Comparison of ENCODE assay signal across 25 cellular contexts in genomic region chr14:96442355-96442754, GRCh38. TPM values are rescaled to one million over a fixed set of nuclear protein-coding genes. Genes with fewer than 3 reads are reported as not detected.
"Had no signal": no experiment of that assay in that cellular context is flagged by ENCODE, and none has a peak within 500 bp of the region (broad histone marks: within the 10 kb centered on the region; RNA-seq: fewer than 3 reads in every experiment).

No MANE protein-coding gene starts in this region.

- H3K27me3 ChIP-seq: breast epithelium, colonic mucosa, hepatocyte, pancreas, upper lobe of left lung, vagina had no signal

- H3K9me3 Mint-ChIP-seq: activated T-helper 2 cell treated with anti-CD3 and anti-CD28 coated beads, Interferon-gamma antibody, Interleukin-2, Interleukin-4, amounts not matched to agents 10 μg/mL and 5 μg/mL and 100 μg/mL, durations not matched to agents 14 hours and 24 hours and 36 hours; effector memory CD8-positive, alpha-beta T cell had no signal

- H3K9me3 ChIP-seq: breast epithelium, colonic mucosa, gastroesophageal sphincter, pancreas, psoas muscle, upper lobe of left lung, vagina had no signal

- H3K4me3 Mint-ChIP-seq: activated CD4-positive, alpha-beta T cell treated with anti-CD3 and anti-CD28 coated beads for 36 hours; activated CD8-positive, alpha-beta memory T cell treated with anti-CD3 and anti-CD28 coated beads, Interleukin-2, amount 10 ng/mL, durations not matched to agents 7 days and 5 days; activated CD8-positive, alpha-beta T cell treated with anti-CD3 and anti-CD28 coated beads, Interleukin-2, amount 10 ng/mL, durations not matched to agents 7 days and 5 days; activated naive CD8-positive, alpha-beta T cell; effector memory CD8-positive, alpha-beta T cell had no signal

- H3K36me3 ChIP-seq: breast epithelium, colonic mucosa, gastroesophageal sphincter, pancreas, upper lobe of left lung, vagina had no signal

- FAIRE-seq: pancreas had no signal

- H2AFZ ChIP-seq: hepatocyte had no signal

- H3K36me3 Mint-ChIP-seq: activated CD8-positive, alpha-beta memory T cell treated with anti-CD3 and anti-CD28 coated beads, Interleukin-2, amount 10 ng/mL, durations not matched to agents 7 days and 5 days; activated naive CD8-positive, alpha-beta T cell had no signal

- DNase-seq: activated CD4-positive, alpha-beta T cell treated with anti-CD3 and anti-CD28 coated beads for 36 hours; activated CD4-positive, CD25-positive, alpha-beta regulatory T cell; activated CD8-positive, alpha-beta memory T cell treated with anti-CD3 and anti-CD28 coated beads, Interleukin-2, amount 10 ng/mL, durations not matched to agents 7 days and 5 days; activated CD8-positive, alpha-beta T cell treated with anti-CD3 and anti-CD28 coated beads, Interleukin-2, amount 10 ng/mL, durations not matched to agents 7 days and 5 days; activated naive CD4-positive, alpha-beta T cell; activated T-cell treated with anti-CD3 and anti-CD28 coated beads, Interleukin-2, amount 50 U/mL, for 48 hours; anterior cingulate cortex; colonic mucosa; effector memory CD8-positive, alpha-beta T cell; islet precursor cell; left ventricle myocardium superior; pancreas; psoas muscle; stimulated activated CD4-positive, alpha-beta T cell treated with anti-CD3 and anti-CD28 coated beads, Interleukin-12 subunit alpha, Interleukin-12 subunit beta, amount 100 ng/mL, for 4 hours; stimulated activated CD4-positive, alpha-beta T cell treated with anti-CD3 and anti-CD28 coated beads, Interleukin-4, amount 100 ng/mL, for 1 hour; stimulated activated naive CD8-positive, alpha-beta T cell treated with anti-CD3 and anti-CD28 coated beads, Interleukin-15, Interleukin-2, amounts not matched to agents 100 U/mL and 50 U/mL, for 24 hours; upper lobe of left lung had no signal

- H3K27ac Mint-ChIP-seq: activated CD4-positive, alpha-beta T cell treated with anti-CD3 and anti-CD28 coated beads for 36 hours; activated CD8-positive, alpha-beta memory T cell treated with anti-CD3 and anti-CD28 coated beads, Interleukin-2, amount 10 ng/mL, durations not matched to agents 7 days and 5 days; activated CD8-positive, alpha-beta T cell treated with anti-CD3 and anti-CD28 coated beads, Interleukin-2, amount 10 ng/mL, durations not matched to agents 7 days and 5 days; activated naive CD8-positive, alpha-beta T cell; activated T-helper 2 cell treated with anti-CD3 and anti-CD28 coated beads, Interferon-gamma antibody, Interleukin-2, Interleukin-4, amounts not matched to agents 10 μg/mL and 5 μg/mL and 100 μg/mL, durations not matched to agents 14 hours and 24 hours and 36 hours; effector memory CD8-positive, alpha-beta T cell had no signal

- H3K79me2 ChIP-seq: hepatocyte had no signal

- H3K27ac ChIP-seq: breast epithelium, colonic mucosa, gastroesophageal sphincter, hepatocyte, pancreas, psoas muscle, SK-N-MC, upper lobe of left lung, vagina had no signal

- H3K4me1 ChIP-seq: breast epithelium, colonic mucosa, gastroesophageal sphincter, pancreas, psoas muscle, upper lobe of left lung, vagina had no signal

- H3K4me3 ChIP-seq: breast epithelium, colonic mucosa, gastroesophageal sphincter, hepatocyte, pancreas, psoas muscle, SK-N-MC, upper lobe of left lung, vagina had no signal

- H3K27me3 Mint-ChIP-seq: activated CD4-positive, alpha-beta T cell treated with anti-CD3 and anti-CD28 coated beads for 36 hours had no signal

- H3K4me2 ChIP-seq: hepatocyte had no signal

- H3K4me1 Mint-ChIP-seq: activated CD4-positive, alpha-beta T cell treated with anti-CD3 and anti-CD28 coated beads for 36 hours; activated CD8-positive, alpha-beta memory T cell treated with anti-CD3 and anti-CD28 coated beads, Interleukin-2, amount 10 ng/mL, durations not matched to agents 7 days and 5 days had no signal

RNA-seq across cellular contexts. Expression of gene AK7, which starts 50.4 kb away (rescaled TPM):
- total RNA-seq: T-helper 1 cell treated with Interleukin-12 subunit alpha and Interleukin-12 subunit beta and Interleukin-4 antibody, amounts not matched to agents 30 ng/mL and 1 ng/mL, for 36 hours had no signal
